Comparison of ENCODE assay signal across 1 cellular context in the genomic region with DNA sequence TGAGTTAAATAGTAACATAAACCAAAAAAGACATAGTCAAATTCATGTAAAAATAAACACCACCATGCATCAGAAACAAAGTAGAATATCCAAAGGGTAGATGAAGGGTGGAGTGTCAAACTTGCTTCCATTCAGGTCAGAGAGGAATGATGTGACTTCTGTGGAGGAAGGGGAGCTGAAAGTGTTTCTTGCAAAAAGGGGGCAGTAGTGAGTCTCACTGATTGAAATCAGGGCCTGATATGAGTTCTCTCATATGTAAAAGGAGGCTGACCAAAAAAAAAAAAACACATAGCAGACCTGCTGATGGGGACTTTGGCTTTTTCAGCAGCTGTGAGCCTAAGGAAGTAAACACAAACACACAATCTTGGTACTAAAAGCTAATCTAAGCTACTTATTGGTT.
TF ChIP-seq lines count a peak whose summit lies in the region.

No MANE protein-coding gene starts in this region.

TF ChIP-seq in GM23338, 12 proteins besides CTCF, POLR2A, EP300 and RAD21 (continued from another document):
- TF ChIP-seq, protein P1, sequence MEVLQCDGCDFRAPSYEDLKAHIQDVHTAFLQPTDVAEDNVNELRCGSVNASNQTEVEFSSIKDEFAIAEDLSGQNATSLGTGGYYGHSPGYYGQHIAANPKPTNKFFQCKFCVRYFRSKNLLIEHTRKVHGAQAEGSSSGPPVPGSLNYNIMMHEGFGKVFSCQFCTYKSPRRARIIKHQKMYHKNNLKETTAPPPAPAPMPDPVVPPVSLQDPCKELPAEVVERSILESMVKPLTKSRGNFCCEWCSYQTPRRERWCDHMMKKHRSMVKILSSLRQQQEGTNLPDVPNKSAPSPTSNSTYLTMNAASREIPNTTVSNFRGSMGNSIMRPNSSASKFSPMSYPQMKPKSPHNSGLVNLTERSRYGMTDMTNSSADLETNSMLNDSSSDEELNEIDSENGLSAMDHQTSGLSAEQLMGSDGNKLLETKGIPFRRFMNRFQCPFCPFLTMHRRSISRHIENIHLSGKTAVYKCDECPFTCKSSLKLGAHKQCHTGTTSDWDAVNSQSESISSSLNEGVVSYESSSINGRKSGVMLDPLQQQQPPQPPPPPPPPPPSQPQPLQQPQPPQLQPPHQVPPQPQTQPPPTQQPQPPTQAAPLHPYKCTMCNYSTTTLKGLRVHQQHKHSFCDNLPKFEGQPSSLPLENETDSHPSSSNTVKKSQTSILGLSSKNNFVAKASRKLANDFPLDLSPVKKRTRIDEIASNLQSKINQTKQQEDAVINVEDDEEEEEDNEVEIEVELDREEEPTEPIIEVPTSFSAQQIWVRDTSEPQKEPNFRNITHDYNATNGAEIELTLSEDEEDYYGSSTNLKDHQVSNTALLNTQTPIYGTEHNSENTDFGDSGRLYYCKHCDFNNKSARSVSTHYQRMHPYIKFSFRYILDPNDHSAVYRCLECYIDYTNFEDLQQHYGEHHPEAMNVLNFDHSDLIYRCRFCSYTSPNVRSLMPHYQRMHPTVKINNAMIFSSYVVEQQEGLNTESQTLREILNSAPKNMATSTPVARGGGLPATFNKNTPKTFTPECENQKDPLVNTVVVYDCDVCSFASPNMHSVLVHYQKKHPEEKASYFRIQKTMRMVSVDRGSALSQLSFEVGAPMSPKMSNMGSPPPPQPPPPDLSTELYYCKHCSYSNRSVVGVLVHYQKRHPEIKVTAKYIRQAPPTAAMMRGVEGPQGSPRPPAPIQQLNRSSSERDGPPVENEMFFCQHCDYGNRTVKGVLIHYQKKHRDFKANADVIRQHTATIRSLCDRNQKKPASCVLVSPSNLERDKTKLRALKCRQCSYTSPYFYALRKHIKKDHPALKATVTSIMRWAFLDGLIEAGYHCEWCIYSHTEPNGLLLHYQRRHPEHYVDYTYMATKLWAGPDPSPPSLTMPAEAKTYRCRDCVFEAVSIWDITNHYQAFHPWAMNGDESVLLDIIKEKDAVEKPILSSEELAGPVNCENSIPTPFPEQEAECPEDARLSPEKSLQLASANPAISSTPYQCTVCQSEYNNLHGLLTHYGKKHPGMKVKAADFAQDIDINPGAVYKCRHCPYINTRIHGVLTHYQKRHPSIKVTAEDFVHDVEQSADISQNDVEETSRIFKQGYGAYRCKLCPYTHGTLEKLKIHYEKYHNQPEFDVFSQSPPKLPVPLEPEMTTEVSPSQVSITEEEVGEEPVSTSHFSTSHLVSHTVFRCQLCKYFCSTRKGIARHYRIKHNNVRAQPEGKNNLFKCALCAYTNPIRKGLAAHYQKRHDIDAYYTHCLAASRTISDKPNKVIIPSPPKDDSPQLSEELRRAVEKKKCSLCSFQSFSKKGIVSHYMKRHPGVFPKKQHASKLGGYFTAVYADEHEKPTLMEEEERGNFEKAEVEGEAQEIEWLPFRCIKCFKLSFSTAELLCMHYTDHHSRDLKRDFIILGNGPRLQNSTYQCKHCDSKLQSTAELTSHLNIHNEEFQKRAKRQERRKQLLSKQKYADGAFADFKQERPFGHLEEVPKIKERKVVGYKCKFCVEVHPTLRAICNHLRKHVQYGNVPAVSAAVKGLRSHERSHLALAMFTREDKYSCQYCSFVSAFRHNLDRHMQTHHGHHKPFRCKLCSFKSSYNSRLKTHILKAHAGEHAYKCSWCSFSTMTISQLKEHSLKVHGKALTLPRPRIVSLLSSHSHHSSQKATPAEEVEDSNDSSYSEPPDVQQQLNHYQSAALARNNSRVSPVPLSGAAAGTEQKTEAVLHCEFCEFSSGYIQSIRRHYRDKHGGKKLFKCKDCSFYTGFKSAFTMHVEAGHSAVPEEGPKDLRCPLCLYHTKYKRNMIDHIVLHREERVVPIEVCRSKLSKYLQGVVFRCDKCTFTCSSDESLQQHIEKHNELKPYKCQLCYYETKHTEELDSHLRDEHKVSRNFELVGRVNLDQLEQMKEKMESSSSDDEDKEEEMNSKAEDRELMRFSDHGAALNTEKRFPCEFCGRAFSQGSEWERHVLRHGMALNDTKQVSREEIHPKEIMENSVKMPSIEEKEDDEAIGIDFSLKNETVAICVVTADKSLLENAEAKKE (CRISPR knock-in tag; IDR thresholded peaks at IDR 0.05): no peak
- no peak for TF ChIP-seq STAT1 (IDR thresholded peaks at IDR 0.05; ENCODE audit: unreplicated experiment)
- no peak for TF ChIP-seq ZNF331 (CRISPR knock-in tag; IDR thresholded peaks at IDR 0.05; ENCODE audit: low read depth)
